In the genomic region with DNA sequence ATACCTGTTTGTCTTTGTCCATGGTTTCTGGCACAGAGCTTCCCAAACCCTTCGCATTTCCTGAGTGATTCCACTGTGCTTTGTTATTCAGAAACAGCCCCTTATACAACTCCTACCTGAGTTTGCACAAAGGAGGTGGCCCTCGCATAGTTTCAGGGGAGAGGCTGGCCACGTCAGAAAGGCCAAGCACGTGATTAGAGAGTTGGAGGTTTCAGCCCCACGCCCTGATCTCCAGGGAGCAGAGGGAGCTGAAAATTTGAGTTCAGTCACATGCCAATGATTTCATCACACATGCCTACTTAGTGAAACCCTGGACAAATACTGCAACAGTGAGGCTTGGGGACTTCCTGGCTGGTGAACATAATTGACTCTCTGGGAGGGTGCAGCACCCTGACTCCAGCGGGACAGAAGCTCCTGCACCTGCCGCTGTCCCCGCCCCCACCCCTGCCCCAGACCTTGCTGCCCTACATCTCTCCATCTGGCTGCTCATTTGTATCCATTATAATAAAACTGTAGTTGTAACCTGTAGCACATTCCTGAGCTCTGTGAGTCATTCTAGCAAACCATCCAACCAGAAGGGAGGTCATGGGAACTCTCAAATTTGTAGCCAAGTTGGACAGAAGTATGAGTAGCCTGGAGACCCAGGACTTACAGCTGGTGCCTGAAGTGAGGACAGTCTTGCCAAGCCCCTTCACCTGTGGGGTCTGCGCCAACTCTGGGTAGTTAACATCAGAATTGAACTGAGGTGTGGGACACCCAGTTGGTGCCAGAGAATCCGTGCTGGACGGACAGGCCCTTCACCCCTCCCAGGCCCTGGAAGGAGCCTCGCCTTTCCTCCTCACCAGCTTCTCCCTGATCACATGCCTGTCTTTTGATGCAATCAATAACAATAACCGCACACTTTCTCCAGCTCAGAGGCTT, we compare ENCODE assay signal across 8 cellular contexts.
A peak's percentile ranks its signal among the peaks of the same experiment; 100 is the strongest.
DNase-seq lines count a peak whose midpoint lies in the region; ATAC-seq, FAIRE-seq and TF ChIP-seq lines count a peak whose summit lies in the region.

No MANE protein-coding gene starts in this region.

- no peak overlapping the region for H3K4me3 ChIP-seq in foreskin fibroblast (ENCODE audit: low read depth in 1 of 2, low read length in 2 of 2)

- peak; percentile 93 for ATAC-seq in sciatic nerve
- ATAC-seq in HG02840 (IDR thresholded peaks at IDR 0.05; ENCODE audit: low FRiP score, unreplicated experiment): no peak

- TF ChIP-seq CTCF in foreskin fibroblast (IDR thresholded peaks at IDR 0.05; ENCODE audit: low read depth, low read length): no peak

- TF ChIP-seq POLR2A in H54 (IDR thresholded peaks at IDR 0.05; ENCODE audit: low read depth, low read length): no peak

- DNase-seq in H54 (ENCODE audit: insufficient read length, low spot score) (peak; percentile 71), RPMI7951 (ENCODE audit: low read depth) (peak; percentile 84), foreskin fibroblast (peak; percentile 69 to 90), sciatic nerve (ENCODE audit: low spot score) (peak; percentile 83), epidermal melanocyte (ENCODE audit: insufficient read length, low spot score) (no peak), NCI-H1048 (lab: John Stamatoyannopoulos, UW) (no peak), NCI-H345 (lab: John Stamatoyannopoulos, UW) (no peak)

- peak; percentile 68 for FAIRE-seq in H54 (lab: Jason Lieb, UNC)

- intact Hi-C loops in sciatic nerve (cut with DNase I): no loop called here

Comparison
In these comparisons a context has a peak if more than half of its experiments do, and no peak if none do; other contexts are left out.
1. DNase-seq: peak in H54 (single experiment), RPMI7951 (single experiment), foreskin fibroblast (2 of 2) and sciatic nerve (single experiment); none in epidermal melanocyte (single experiment), NCI-H1048 (single experiment) and NCI-H345 (single experiment).